Comparison of ENCODE assay signal across 28 cellular contexts in the genomic region with DNA sequence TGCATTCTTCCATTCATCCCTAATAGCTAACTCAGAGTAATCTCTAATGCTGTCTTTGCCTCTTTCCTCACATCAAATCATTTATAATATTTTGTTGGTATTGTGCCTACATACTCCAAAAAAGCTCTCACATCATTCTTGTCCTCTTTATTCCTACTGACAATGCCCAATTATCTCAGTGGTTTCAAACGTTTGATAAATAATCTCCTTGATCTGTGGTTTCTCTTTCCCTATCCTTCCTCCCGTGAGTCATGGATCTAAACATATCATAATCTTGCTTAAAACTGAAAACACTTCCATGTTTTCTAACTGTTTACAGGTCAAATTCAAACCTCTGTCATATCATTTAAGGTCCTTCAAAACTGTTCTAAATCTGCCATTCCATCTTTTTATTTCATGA.
"Had no signal": no experiment of that assay in that cellular context is flagged by ENCODE, and none has a peak within 500 bp of the region (broad histone marks: within the 10 kb centered on the region; RNA-seq: fewer than 3 reads in every experiment).

No MANE protein-coding gene starts in this region.

- H3K36me3 ChIP-seq: ascending aorta, brain microvascular endothelial cell, right lobe of liver, vagina, WERI-Rb-1 had no signal

- H3K27ac ChIP-seq: ascending aorta, brain microvascular endothelial cell, coronary artery, dorsolateral prefrontal cortex, right lobe of liver, vagina, WERI-Rb-1 had no signal

- H3K27me3 ChIP-seq: ascending aorta, brain microvascular endothelial cell, dorsolateral prefrontal cortex, right lobe of liver, vagina had no signal

- H3K27ac Mint-ChIP-seq: activated naive CD8-positive, alpha-beta T cell; nephron; stimulated activated effector memory CD8-positive, alpha-beta T cell treated with anti-CD3 and anti-CD28 coated beads, Interleukin-12 subunit alpha, Interleukin-12 subunit beta, amount 100 ng/mL, for 72 hours; stimulated activated naive CD8-positive, alpha-beta T cell treated with anti-CD3 and anti-CD28 coated beads, Interleukin-15, amount 100 ng/mL, for 72 hours; type B pancreatic cell had no signal

- H3K9me3 ChIP-seq: ascending aorta, right lobe of liver, vagina had no signal

- H3K4me1 ChIP-seq: ascending aorta, right lobe of liver, vagina had no signal

- H3K4me1 Mint-ChIP-seq: nephron; stimulated activated effector memory CD8-positive, alpha-beta T cell treated with anti-CD3 and anti-CD28 coated beads, Interleukin-12 subunit alpha, Interleukin-12 subunit beta, amount 100 ng/mL, for 72 hours; stimulated activated naive CD8-positive, alpha-beta T cell treated with anti-CD3 and anti-CD28 coated beads, Interleukin-15, amount 100 ng/mL, for 72 hours had no signal

- H3K36me3 Mint-ChIP-seq: activated naive CD8-positive, alpha-beta T cell; stimulated activated effector memory CD8-positive, alpha-beta T cell treated with anti-CD3 and anti-CD28 coated beads, Interleukin-12 subunit alpha, Interleukin-12 subunit beta, amount 100 ng/mL, for 72 hours; type B pancreatic cell had no signal

- H3K4me3 Mint-ChIP-seq: activated naive CD8-positive, alpha-beta T cell; nephron; stimulated activated effector memory CD8-positive, alpha-beta T cell treated with anti-CD3 and anti-CD28 coated beads, Interleukin-12 subunit alpha, Interleukin-12 subunit beta, amount 100 ng/mL, for 72 hours; stimulated activated naive CD8-positive, alpha-beta T cell treated with anti-CD3 and anti-CD28 coated beads, Interleukin-15, amount 100 ng/mL, for 72 hours; type B pancreatic cell had no signal

- H3K9me3 Mint-ChIP-seq: nephron, type B pancreatic cell had no signal

- H3K4me3 ChIP-seq: ascending aorta, coronary artery, dorsolateral prefrontal cortex, right lobe of liver, vagina had no signal

- DNase-seq: activated CD4-positive, alpha-beta T cell treated with anti-CD3 and anti-CD28 coated beads for 48 hours; activated CD4-positive, alpha-beta T cell treated with anti-CD3 and anti-CD28 coated beads, Interleukin-2, amount 50 U/mL, for 48 hours; activated CD8-positive, alpha-beta memory T cell treated with anti-CD3 and anti-CD28 coated beads for 24 hours; activated effector memory CD4-positive, alpha-beta T cell treated with Interleukin-2 at 50 U/mL for 16 hours; activated naive CD4-positive, alpha-beta T cell treated with Interleukin-2 at 50 U/mL for 16 hours; brain microvascular endothelial cell; dorsolateral prefrontal cortex; effector memory CD4-positive, alpha-beta T cell; erythroblast; glutamatergic neuron; islet precursor cell; left cardiac atrium; left ventricle myocardium superior; posterior cingulate gyrus; right lobe of liver; stimulated activated CD4-positive, alpha-beta T cell treated with anti-CD3 and anti-CD28 coated beads, Interleukin-12 subunit alpha, Interleukin-12 subunit beta, amount 100 ng/mL, for 4 hours; stimulated activated CD4-positive, alpha-beta T cell treated with anti-CD3 and anti-CD28 coated beads, Interleukin-4, amount 100 ng/mL, for 24 hours; stimulated activated naive CD8-positive, alpha-beta T cell treated with anti-CD3 and anti-CD28 coated beads, Interleukin-15, amount 100 ng/mL, for 72 hours; substantia nigra; T-helper 9 cell; WERI-Rb-1 had no signal

- H3K27me3 Mint-ChIP-seq: activated naive CD8-positive, alpha-beta T cell; stimulated activated naive CD8-positive, alpha-beta T cell treated with anti-CD3 and anti-CD28 coated beads, Interleukin-15, amount 100 ng/mL, for 72 hours; type B pancreatic cell had no signal
